Comparison of ENCODE assay signal across 9 cellular contexts in genomic region chr9:130912932-130913598, GRCh38.
A peak's percentile ranks its signal among the peaks of the same experiment; 100 is the strongest.
DNase-seq lines count a peak whose midpoint lies in the region; ATAC-seq and TF ChIP-seq lines count a peak whose summit lies in the region.
"Had no signal": no experiment of that assay in that cellular context is flagged by ENCODE, and none has a peak within 500 bp of the region (broad histone marks: within the 10 kb centered on the region; RNA-seq: fewer than 3 reads in every experiment).

No MANE protein-coding gene starts in this region.

- ATAC-seq in GM21825 (IDR thresholded peaks at IDR 0.05; ENCODE audit: unreplicated experiment) (no peak), SK-N-SH treated with all-trans-retinoic acid at 6 μM for 48 hours (no peak), HG03097 (IDR thresholded peaks at IDR 0.05; ENCODE audit: low FRiP score, unreplicated experiment) (no peak)

- H3K4me3 ChIP-seq in skeletal muscle cell (ENCODE audit: low read depth, low read length): no peak overlapping the region

- DNase-seq in GM03348 (ENCODE audit: low spot score) (peak; percentile 51), amniotic stem cell (lab: John Stamatoyannopoulos, UW) (peak; percentile 54), globus pallidus (ENCODE audit: low spot score) (peak; percentile 52), skeletal muscle cell (ENCODE audit: low read depth) (peak; percentile 42), islet precursor cell (no peak)
- DNase-seq: activated naive CD4-positive, alpha-beta T cell had no signal

TF ChIP-seq in SK-N-SH treated with all-trans-retinoic acid at 6 μM for 48 hours, 23 proteins besides CTCF, POLR2A, EP300 and RAD21:
- TF ChIP-seq RARB (CRISPR knock-in tag; IDR thresholded peaks at IDR 0.05): no peak
- TF ChIP-seq PPARA (CRISPR knock-in tag; IDR thresholded peaks at IDR 0.05; ENCODE audit: borderline replicate concordance): no peak
- TF ChIP-seq ISL1 (CRISPR knock-in tag; IDR thresholded peaks at IDR 0.05): no peak
- TF ChIP-seq ARNTL (CRISPR knock-in tag; IDR thresholded peaks at IDR 0.05; ENCODE audit: borderline replicate concordance, low read depth): no peak
- TF ChIP-seq BACH2 (CRISPR knock-in tag; IDR thresholded peaks at IDR 0.05; ENCODE audit: borderline replicate concordance): no peak
- no peak for TF ChIP-seq ZNF565 (CRISPR knock-in tag; conservative IDR thresholded peaks at IDR 0.05; ENCODE audit: low read depth)
- no peak for TF ChIP-seq ZC3H10 (CRISPR knock-in tag; IDR thresholded peaks at IDR 0.05)
- no peak for TF ChIP-seq TSHZ2 (CRISPR knock-in tag; IDR thresholded peaks at IDR 0.05)
- no peak for TF ChIP-seq TOX (CRISPR knock-in tag; IDR thresholded peaks at IDR 0.05; ENCODE audit: borderline replicate concordance)
- TF ChIP-seq ZNF70 (CRISPR knock-in tag; IDR thresholded peaks at IDR 0.05): no peak
- no peak for TF ChIP-seq PATZ1 (CRISPR knock-in tag; IDR thresholded peaks at IDR 0.05; ENCODE audit: borderline replicate concordance)
- no peak for TF ChIP-seq CREB5 (CRISPR knock-in tag; IDR thresholded peaks at IDR 0.05; ENCODE audit: low read depth)
- no peak for TF ChIP-seq CSRNP3 (CRISPR knock-in tag; IDR thresholded peaks at IDR 0.05)
- TF ChIP-seq POU6F1 (CRISPR knock-in tag; IDR thresholded peaks at IDR 0.05; ENCODE audit: borderline replicate concordance, low read depth): no peak
- no peak for TF ChIP-seq TCF4 (CRISPR knock-in tag; IDR thresholded peaks at IDR 0.05; ENCODE audit: borderline replicate concordance)
- TF ChIP-seq ZFP3 (CRISPR knock-in tag; IDR thresholded peaks at IDR 0.05): no peak
